2 cellular contexts compared by ENCODE assay signal in the genomic region with DNA sequence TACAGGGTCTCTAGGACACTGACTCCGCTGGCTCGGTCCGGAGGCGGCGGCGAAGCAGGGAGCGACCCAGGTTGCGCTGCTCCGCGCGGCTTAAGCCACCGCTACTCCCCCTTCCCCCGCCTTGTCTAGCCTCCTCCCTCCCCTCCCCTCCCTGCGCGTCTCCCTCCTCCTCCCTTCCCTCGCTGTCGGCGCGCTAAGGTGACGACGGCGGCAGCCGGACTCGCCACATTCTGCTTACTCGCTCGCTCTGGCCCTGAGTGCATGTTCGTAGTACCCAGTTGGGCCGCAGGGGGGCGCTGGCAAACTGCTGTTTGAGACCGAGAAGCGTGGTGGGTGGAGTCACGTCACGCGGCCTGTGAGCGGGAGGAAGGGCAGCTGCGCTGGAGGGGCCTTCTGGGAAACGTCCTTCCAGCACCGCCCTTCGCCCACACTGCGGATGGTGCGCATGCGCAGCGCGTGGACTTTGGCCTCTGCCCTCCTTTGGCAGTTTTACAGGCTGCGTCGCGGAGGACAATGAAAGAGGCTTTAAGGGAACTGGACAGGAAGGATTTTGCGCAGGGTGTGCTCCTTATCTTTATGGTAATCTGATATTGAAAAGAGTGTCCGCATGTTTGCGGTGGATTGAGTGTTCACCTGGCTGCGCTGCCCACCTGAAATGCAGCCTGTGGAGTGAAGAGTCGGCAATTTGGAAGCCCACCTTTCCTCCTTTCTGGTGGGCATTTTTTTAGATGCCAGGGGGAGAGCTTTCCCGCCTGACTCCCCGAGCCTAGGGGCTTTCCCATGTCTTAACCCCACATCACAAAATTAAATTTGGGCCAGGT.
TF ChIP-seq lines count a peak whose summit lies in the region.

A gene with protein sequence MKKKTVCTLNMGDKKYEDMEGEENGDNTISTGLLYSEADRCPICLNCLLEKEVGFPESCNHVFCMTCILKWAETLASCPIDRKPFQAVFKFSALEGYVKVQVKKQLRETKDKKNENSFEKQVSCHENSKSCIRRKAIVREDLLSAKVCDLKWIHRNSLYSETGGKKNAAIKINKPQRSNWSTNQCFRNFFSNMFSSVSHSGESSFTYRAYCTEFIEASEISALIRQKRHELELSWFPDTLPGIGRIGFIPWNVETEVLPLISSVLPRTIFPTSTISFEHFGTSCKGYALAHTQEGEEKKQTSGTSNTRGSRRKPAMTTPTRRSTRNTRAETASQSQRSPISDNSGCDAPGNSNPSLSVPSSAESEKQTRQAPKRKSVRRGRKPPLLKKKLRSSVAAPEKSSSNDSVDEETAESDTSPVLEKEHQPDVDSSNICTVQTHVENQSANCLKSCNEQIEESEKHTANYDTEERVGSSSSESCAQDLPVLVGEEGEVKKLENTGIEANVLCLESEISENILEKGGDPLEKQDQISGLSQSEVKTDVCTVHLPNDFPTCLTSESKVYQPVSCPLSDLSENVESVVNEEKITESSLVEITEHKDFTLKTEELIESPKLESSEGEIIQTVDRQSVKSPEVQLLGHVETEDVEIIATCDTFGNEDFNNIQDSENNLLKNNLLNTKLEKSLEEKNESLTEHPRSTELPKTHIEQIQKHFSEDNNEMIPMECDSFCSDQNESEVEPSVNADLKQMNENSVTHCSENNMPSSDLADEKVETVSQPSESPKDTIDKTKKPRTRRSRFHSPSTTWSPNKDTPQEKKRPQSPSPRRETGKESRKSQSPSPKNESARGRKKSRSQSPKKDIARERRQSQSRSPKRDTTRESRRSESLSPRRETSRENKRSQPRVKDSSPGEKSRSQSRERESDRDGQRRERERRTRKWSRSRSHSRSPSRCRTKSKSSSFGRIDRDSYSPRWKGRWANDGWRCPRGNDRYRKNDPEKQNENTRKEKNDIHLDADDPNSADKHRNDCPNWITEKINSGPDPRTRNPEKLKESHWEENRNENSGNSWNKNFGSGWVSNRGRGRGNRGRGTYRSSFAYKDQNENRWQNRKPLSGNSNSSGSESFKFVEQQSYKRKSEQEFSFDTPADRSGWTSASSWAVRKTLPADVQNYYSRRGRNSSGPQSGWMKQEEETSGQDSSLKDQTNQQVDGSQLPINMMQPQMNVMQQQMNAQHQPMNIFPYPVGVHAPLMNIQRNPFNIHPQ (N-terminal part only) (minus strand): TSS at position 107 of the 821 bp plus-strand sequence. CDS start 26,407 bp downstream, outside the sequence.

TF ChIP-seq in IMR-90, 13 proteins besides CTCF, POLR2A, EP300 and RAD21:
- TF ChIP-seq CHD1 (IDR thresholded peaks at IDR 0.05; ENCODE audit: low read depth, low read length) (no peak), NFE2L2 (IDR thresholded peaks at IDR 0.05; ENCODE audit: low read depth, low read length) (peak; percentile 60; the same call in 1 of the 2 replicates), BHLHE40 (IDR thresholded peaks at IDR 0.05; ENCODE audit: low read depth, low read length) (peak; percentile 91), MXI1 (IDR thresholded peaks at IDR 0.05; ENCODE audit: borderline replicate concordance, low read depth, low read length) (peak; percentile 71; the same call in 1 of the 2 replicates), CEBPB (IDR thresholded peaks at IDR 0.05; ENCODE audit: low read depth, low read length) (no peak), FOS (IDR thresholded peaks at IDR 0.05; ENCODE audit: low read depth, low read length) (peak; percentile 37; the same call in 1 of the 2 replicates), RCOR1 (IDR thresholded peaks at IDR 0.05; ENCODE audit: insufficient replicate concordance, low read length) (peak; percentile 56), RFX5 (IDR thresholded peaks at IDR 0.05; ENCODE audit: low read depth, low read length) (no peak), SMC3 (IDR thresholded peaks at IDR 0.05; ENCODE audit: low read depth, low read length) (peak; percentile 61), MAZ (IDR thresholded peaks at IDR 0.05; ENCODE audit: borderline replicate concordance, low read depth, low read length) (peak; percentile 100), MAFK (IDR thresholded peaks at IDR 0.05; ENCODE audit: low read depth, low read length) (peak; percentile 67)
- TF ChIP-seq, protein P1, sequence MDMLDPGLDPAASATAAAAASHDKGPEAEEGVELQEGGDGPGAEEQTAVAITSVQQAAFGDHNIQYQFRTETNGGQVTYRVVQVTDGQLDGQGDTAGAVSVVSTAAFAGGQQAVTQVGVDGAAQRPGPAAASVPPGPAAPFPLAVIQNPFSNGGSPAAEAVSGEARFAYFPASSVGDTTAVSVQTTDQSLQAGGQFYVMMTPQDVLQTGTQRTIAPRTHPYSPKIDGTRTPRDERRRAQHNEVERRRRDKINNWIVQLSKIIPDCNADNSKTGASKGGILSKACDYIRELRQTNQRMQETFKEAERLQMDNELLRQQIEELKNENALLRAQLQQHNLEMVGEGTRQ (IDR thresholded peaks at IDR 0.05; ENCODE audit: low read depth, low read length): peak; percentile 93
- TF ChIP-seq, protein P2, sequence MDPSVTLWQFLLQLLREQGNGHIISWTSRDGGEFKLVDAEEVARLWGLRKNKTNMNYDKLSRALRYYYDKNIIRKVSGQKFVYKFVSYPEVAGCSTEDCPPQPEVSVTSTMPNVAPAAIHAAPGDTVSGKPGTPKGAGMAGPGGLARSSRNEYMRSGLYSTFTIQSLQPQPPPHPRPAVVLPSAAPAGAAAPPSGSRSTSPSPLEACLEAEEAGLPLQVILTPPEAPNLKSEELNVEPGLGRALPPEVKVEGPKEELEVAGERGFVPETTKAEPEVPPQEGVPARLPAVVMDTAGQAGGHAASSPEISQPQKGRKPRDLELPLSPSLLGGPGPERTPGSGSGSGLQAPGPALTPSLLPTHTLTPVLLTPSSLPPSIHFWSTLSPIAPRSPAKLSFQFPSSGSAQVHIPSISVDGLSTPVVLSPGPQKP (IDR thresholded peaks at IDR 0.05; ENCODE audit: borderline replicate concordance, low read depth, low read length): no peak

TF ChIP-seq in endothelial cell of umbilical vein, 7 proteins besides CTCF, POLR2A, EP300 and RAD21:
- TF ChIP-seq, protein P3, sequence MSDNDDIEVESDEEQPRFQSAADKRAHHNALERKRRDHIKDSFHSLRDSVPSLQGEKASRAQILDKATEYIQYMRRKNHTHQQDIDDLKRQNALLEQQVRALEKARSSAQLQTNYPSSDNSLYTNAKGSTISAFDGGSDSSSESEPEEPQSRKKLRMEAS (IDR thresholded peaks at IDR 0.05; ENCODE audit: insufficient read depth, insufficient read length): peak; percentile 93
- TF ChIP-seq POLR2AphosphoS5 (IDR thresholded peaks at IDR 0.05; ENCODE audit: insufficient read depth, low read depth, low read length): peak; percentile 70
- no peak for TF ChIP-seq FOS (IDR thresholded peaks at IDR 0.05; ENCODE audit: borderline replicate concordance, insufficient read depth, low read length)
- TF ChIP-seq GATA2 (IDR thresholded peaks at IDR 0.05; ENCODE audit: insufficient read depth, insufficient read length, low read depth, low read length): peak; percentile 84
- peak; percentile 89 for TF ChIP-seq MYC (IDR thresholded peaks at IDR 0.05; ENCODE audit: low read depth, low read length)
